21 cellular contexts compared by ENCODE assay signal in the genomic region with DNA sequence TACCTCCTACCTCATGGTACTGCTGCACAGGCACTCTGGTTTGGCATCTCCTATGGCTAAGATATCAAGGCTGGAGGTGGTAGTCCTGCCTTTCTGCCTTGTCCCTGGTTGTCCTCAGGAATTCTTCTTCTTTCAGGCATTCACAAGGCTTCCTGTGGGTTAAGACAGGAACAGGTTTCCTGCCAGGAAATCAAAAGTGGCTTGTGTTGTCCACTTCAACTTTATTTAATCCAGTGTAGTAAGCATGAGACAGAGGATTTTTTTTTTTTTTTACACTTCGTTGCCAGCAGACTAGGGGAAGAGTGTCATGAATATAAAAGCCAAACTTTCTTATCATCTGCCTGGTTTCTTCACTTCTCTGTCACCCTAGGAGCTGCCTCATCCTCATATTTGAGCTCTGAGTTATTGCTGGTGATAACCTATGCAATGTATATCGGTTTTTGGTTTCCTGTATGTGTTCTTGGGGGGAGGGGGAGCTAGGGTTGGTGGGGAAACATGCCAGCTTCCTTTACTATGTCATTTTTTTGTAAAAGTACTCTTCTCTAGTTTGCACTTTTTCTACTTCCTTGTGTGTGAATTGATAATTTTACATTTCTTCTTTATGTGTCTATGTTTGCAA. TPM values are rescaled to one million over a fixed set of nuclear protein-coding genes. Genes with fewer than 3 reads are reported as not detected.
DNase-seq lines count a peak whose midpoint lies in the region; ATAC-seq and TF ChIP-seq lines count a peak whose summit lies in the region.
"Had no signal": no experiment of that assay in that cellular context is flagged by ENCODE, and none has a peak within 500 bp of the region (broad histone marks: within the 10 kb centered on the region; RNA-seq: fewer than 3 reads in every experiment).

No MANE protein-coding gene starts in this region.

- H3K4me2 ChIP-seq in HCT116 (ENCODE audit: low read length) = no peak overlapping the region
- H3K4me2 ChIP-seq in neural cell (ENCODE audit: low read length) = no peak overlapping the region

- RAD21 ChIA-PET in HCT116 (lab: Charles Lee; ENCODE audit: low non-redundant PET in 1 of 2, low total read pairs in 2 of 2, uncharacterized antibody in 2 of 2, unreplicated experiment in 2 of 2) = interaction anchor here in 1 of 2 experiments (1.1 to 1.3 kb wide), 2 partner anchors 117 to 283 kb away, joined by 4 to 5 read pairs; no protein-coding TSS in a partner anchor

- CTCF ChIA-PET in HCT116 (lab: Charles Lee) = interaction anchor here (0.7 to 3.1 kb wide), 6 partner anchors 8 to 396 kb away, joined by 3 to 23 read pairs (median 10); no protein-coding TSS in a partner anchor

- H3F3A ChIP-seq in neural cell (ENCODE audit: insufficient read depth, low read length, poor library complexity, severe bottlenecking) = no peaks in the 10 kb centered on the region

- TF ChIP-seq POLR2A in HCT116 (IDR thresholded peaks at IDR 0.05; ENCODE audit: borderline replicate concordance, extremely low read depth, insufficient read depth, insufficient read length) = no peak

- H3K4me1 ChIP-seq in HCT116 (ENCODE audit: control insufficient read depth in 1 of 2, insufficient read depth in 2 of 2, low read length in 2 of 2) = no peaks in the 10 kb centered on the region
- H3K4me1 ChIP-seq: BE2C, SJSA1 had no signal

- H2AFZ ChIP-seq in HCT116 (ENCODE audit: low read depth, low read length, poor library complexity, severe bottlenecking) (no peak overlapping the region), neural cell (ENCODE audit: low read depth, low read length) (no peak overlapping the region)

- DNase-seq in HCT116 (ENCODE audit: low read depth, low spot score) (no peak), M059J (ENCODE audit: low read depth) (peak; percentile 5), SKM-1 (lab: John Stamatoyannopoulos, UW; ENCODE audit: unreplicated experiment) (peak; percentile 26), dorsolateral prefrontal cortex (no peak), NCI-H1105 (lab: John Stamatoyannopoulos, UW) (no peak)
- no peak for DNase-seq in activated CD4-positive, alpha-beta T cell treated with anti-CD3 and anti-CD28 coated beads for 48 hours
- DNase-seq: activated T-cell treated with anti-CD3 and anti-CD28 coated beads, Interleukin-2, amount 50 U/mL, for 1 hour; anterior cingulate cortex; BE2C; left cardiac atrium; NCI-H1436; ovary; T1000 had no signal

- no peak for TF ChIP-seq RAD21 in HCT116 (IDR thresholded peaks at IDR 0.05; ENCODE audit: low read depth)
- no peak for TF ChIP-seq RAD21 in neural cell (conservative IDR thresholded peaks at IDR 0.05)

- H3K79me2 ChIP-seq in HCT116 (ENCODE audit: insufficient read depth, low read length) = no peaks in the 10 kb centered on the region
- no peaks in the 10 kb centered on the region for H3K79me2 ChIP-seq in neural cell (replicated peaks; ENCODE audit: insufficient read depth, low read length)

- no TSS peak for BruUV-seq in HCT116 (replicated peaks; lab: Mats Ljungman, UMichigan)

- H3K9ac ChIP-seq in HCT116 (ENCODE audit: low read length) (no peak overlapping the region), neural cell (ENCODE audit: low read length) (no peak overlapping the region)

- H3K36me3 ChIP-seq in HCT116 (ENCODE audit: control insufficient read depth in 1 of 2, insufficient read depth in 2 of 2, low read length in 2 of 2) (no peaks in the 10 kb centered on the region), neural cell (ENCODE audit: insufficient read depth, low read length) (no peaks in the 10 kb centered on the region)
- H3K36me3 ChIP-seq: BE2C, ovary, SJSA1 had no signal

- H3K4me3 ChIP-seq in HCT116 (replicated peaks in 1 of 2; ENCODE audit: low read depth in 1 of 2, low read length in 2 of 2) (no peak overlapping the region), neural cell (ENCODE audit: low read length) (no peak overlapping the region), dorsolateral prefrontal cortex (no peak overlapping the region)
- H3K4me3 ChIP-seq: ovary, SJSA1 had no signal

- no peaks in the 10 kb centered on the region for H3K9me3 ChIP-seq in HCT116 (ENCODE audit: control insufficient read depth in 1 of 2, insufficient read depth in 1 of 2, low read depth in 1 of 2, low read length in 2 of 2)
- H3K9me3 ChIP-seq in neural cell (ENCODE audit: low read length) = no peaks in the 10 kb centered on the region
- H3K9me3 ChIP-seq: ovary, SJSA1 had no signal

- no peaks in the 10 kb centered on the region for H3K27me3 ChIP-seq in HCT116 (ENCODE audit: insufficient read depth, low read length)
- no peaks in the 10 kb centered on the region for H3K27me3 ChIP-seq in neural cell (ENCODE audit: insufficient read depth, low read depth, low read length)
- H3K27me3 ChIP-seq in dorsolateral prefrontal cortex = peaks cover 0 to 32% (median 5%) of the 10 kb centered on the region in 45 donors
- H3K27me3 ChIP-seq: BE2C, ovary, SJSA1 had no signal

- TF ChIP-seq EP300 in neural cell (conservative IDR thresholded peaks at IDR 0.05; ENCODE audit: poor library complexity, severe bottlenecking) = no peak

- ATAC-seq in HCT116 = peak; percentile 50; the same call in 1 of the 2 replicates
- ATAC-seq: left cardiac atrium; naive thymus-derived CD4-positive, alpha-beta T cell had no signal

- H3K27ac ChIP-seq in HCT116 (ENCODE audit: low read depth, low read length) (no peak overlapping the region), neural cell (ENCODE audit: low read length) (no peak overlapping the region), dorsolateral prefrontal cortex (no peak overlapping the region)
- H3K27ac ChIP-seq: ovary, SJSA1 had no signal

- POLR2A ChIA-PET in HCT116 (lab: Charles Lee) = interaction anchor here (0.9 to 1.0 kb wide), 2 partner anchors 9 to 47 kb away, joined by 3 read pairs; no protein-coding TSS in a partner anchor

- H3K9me2 ChIP-seq in HCT116 (ENCODE audit: insufficient read depth) (no peaks in the 10 kb centered on the region), neural cell (ENCODE audit: insufficient read depth, low read length) (no peaks in the 10 kb centered on the region)

- TF ChIP-seq CTCF in HCT116 (IDR thresholded peaks at IDR 0.05 in 2 of 3, conservative IDR thresholded peaks at IDR 0.05 in 1 of 3; ENCODE audit: borderline replicate concordance in 1 of 3, insufficient read depth in 1 of 3, low read depth in 2 of 3, low read length in 2 of 3) (no peak), neural cell (IDR thresholded peaks at IDR 0.05; ENCODE audit: poor library complexity, severe bottlenecking) (peak; percentile 6), dorsolateral prefrontal cortex (IDR thresholded peaks at IDR 0.05 in 54 of 56, conservative IDR thresholded peaks at IDR 0.05 in 2 of 56; ENCODE audit: low read depth in 1 of 56, partially characterized antibody in 56 of 56) (no peak)

- intact Hi-C loops in HCT116 (cut with micrococcal nuclease) (loop anchor here (10.0 kb wide), 1 partner anchor 120 kb away; no protein-coding TSS in a partner anchor), dorsolateral prefrontal cortex (cut with DNase I) (no loop called here)

- H4K20me1 ChIP-seq in HCT116 (ENCODE audit: insufficient read depth) = no peaks in the 10 kb centered on the region
- no peaks in the 10 kb centered on the region for H4K20me1 ChIP-seq in neural cell (ENCODE audit: insufficient read depth)

TF ChIP-seq in neural cell, 6 proteins besides CTCF, POLR2A, EP300 and RAD21:
- TF ChIP-seq EZH2 (IDR thresholded peaks at IDR 0.05; ENCODE audit: borderline replicate concordance, insufficient read depth, low read length, poor library complexity, severe bottlenecking) = no peak
- TF ChIP-seq POLR2AphosphoS5 (IDR thresholded peaks at IDR 0.05) = no peak
- no peak for TF ChIP-seq TAF1 (IDR thresholded peaks at IDR 0.05; ENCODE audit: low read depth)
- no peak for TF ChIP-seq MXI1 (conservative IDR thresholded peaks at IDR 0.05; ENCODE audit: poor library complexity, severe bottlenecking)
- TF ChIP-seq, protein P1, sequence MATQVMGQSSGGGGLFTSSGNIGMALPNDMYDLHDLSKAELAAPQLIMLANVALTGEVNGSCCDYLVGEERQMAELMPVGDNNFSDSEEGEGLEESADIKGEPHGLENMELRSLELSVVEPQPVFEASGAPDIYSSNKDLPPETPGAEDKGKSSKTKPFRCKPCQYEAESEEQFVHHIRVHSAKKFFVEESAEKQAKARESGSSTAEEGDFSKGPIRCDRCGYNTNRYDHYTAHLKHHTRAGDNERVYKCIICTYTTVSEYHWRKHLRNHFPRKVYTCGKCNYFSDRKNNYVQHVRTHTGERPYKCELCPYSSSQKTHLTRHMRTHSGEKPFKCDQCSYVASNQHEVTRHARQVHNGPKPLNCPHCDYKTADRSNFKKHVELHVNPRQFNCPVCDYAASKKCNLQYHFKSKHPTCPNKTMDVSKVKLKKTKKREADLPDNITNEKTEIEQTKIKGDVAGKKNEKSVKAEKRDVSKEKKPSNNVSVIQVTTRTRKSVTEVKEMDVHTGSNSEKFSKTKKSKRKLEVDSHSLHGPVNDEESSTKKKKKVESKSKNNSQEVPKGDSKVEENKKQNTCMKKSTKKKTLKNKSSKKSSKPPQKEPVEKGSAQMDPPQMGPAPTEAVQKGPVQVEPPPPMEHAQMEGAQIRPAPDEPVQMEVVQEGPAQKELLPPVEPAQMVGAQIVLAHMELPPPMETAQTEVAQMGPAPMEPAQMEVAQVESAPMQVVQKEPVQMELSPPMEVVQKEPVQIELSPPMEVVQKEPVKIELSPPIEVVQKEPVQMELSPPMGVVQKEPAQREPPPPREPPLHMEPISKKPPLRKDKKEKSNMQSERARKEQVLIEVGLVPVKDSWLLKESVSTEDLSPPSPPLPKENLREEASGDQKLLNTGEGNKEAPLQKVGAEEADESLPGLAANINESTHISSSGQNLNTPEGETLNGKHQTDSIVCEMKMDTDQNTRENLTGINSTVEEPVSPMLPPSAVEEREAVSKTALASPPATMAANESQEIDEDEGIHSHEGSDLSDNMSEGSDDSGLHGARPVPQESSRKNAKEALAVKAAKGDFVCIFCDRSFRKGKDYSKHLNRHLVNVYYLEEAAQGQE (IDR thresholded peaks at IDR 0.05; ENCODE audit: borderline replicate concordance) = no peak

RNA-seq across cellular contexts. Expression of a gene that starts 50.2 kb away (rescaled TPM):
- not detected for total RNA-seq in HCT116 (2021; ENCODE audit: unreplicated experiment)
- 0.03 TPM in 1 of 2 replicates, not detected in the other for polyA plus RNA-seq in HCT116 (2012)
- total RNA-seq in M059J (2014; rRNA removed; shearing (Covaris generic)) = 0.37 and 0.44 TPM in 2 replicates
- not detected in 2 replicates for polyA plus RNA-seq in neural cell
- polyA minus RNA-seq in neural cell = not detected in 2 replicates
- total RNA-seq in dorsolateral prefrontal cortex = not detected
- total RNA-seq: activated CD8-positive, alpha-beta T cell treated with anti-CD3 and anti-CD28 coated beads, Interleukin-2, amount 10 ng/mL, durations not matched to agents 7 days and 5 days; epithelial cell of proximal tubule; G401; left cardiac atrium; naive thymus-derived CD4-positive, alpha-beta T cell; ovary; SJSA1; subcutaneous adipose tissue; ureter had no signal
- polyA plus RNA-seq: ovary had no signal

Comparison
In these comparisons a context has a peak if more than half of its experiments do, and no peak if none do; other contexts are left out.
1. DNase-seq: peak in M059J (single experiment) and SKM-1 (single experiment); none in HCT116 (single experiment), dorsolateral prefrontal cortex (0 of 10), activated CD4-positive, alpha-beta T cell treated with anti-CD3 and anti-CD28 coated beads for 48 hours (single experiment) and NCI-H1105 (single experiment).